In the genomic region with DNA sequence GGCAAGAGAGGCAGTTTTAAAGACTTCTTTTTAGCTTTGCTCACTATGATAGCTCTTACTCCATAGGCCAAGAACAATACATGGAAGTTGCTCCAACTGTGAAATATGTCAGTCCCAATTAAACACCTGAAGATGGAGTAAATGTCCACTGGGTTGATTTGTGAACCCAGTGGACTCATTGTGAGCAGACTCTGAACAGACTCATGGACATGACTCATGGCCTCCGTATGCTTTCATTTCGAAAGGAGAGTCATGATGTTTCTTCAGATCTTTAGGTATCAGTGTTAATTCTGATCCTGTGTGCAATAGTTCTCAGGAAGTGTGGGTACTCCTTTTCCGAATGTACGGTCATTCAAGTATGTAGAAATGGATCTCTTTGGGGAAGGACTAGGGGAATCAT, we compare ENCODE assay signal across 15 cellular contexts. TPM values are rescaled to one million over a fixed set of nuclear protein-coding genes. Genes with fewer than 3 reads are reported as not detected.
A peak's percentile ranks its signal among the peaks of the same experiment; 100 is the strongest.
DNase-seq lines count a peak whose midpoint lies in the region; ATAC-seq and TF ChIP-seq lines count a peak whose summit lies in the region.
"Had no signal": no experiment of that assay in that cellular context is flagged by ENCODE, and none has a peak within 500 bp of the region (broad histone marks: within the 10 kb centered on the region; RNA-seq: fewer than 3 reads in every experiment).

No MANE protein-coding gene starts in this region.

- no peaks in the 10 kb centered on the region for H3K9me3 Mint-ChIP-seq in type B pancreatic cell
- H3K9me3 Mint-ChIP-seq: nephron had no signal

- no peak overlapping the region for H3K27ac Mint-ChIP-seq in type B pancreatic cell
- H3K27ac Mint-ChIP-seq: nephron had no signal

- H3K27me3 Mint-ChIP-seq in type B pancreatic cell = peaks cover 7% of the 10 kb centered on the region

- no peaks in the 10 kb centered on the region for H3K4me1 Mint-ChIP-seq in type B pancreatic cell (ENCODE audit: unreplicated experiment)

- TF ChIP-seq CTCF in astrocyte of the spinal cord (IDR thresholded peaks at IDR 0.05; ENCODE audit: low read depth, low read length) (no peak), type B pancreatic cell (conservative IDR thresholded peaks at IDR 0.05) (no peak)

- no peak overlapping the region for H3K4me3 ChIP-seq in astrocyte of the spinal cord (ENCODE audit: low read depth, low read length)
- H3K4me3 ChIP-seq: heart left ventricle, left ventricle myocardium inferior, Peyer's patch, thoracic aorta had no signal

- DNase-seq in Daoy (ENCODE audit: low read depth) = peak; percentile 51
- DNase-seq in HS-27A (ENCODE audit: low read depth) = peak; percentile 24
- peak; percentile 70 for DNase-seq in astrocyte of the spinal cord (ENCODE audit: low read depth, low spot score)
- peak; percentile 94 for DNase-seq in iris pigment epithelial cell (ENCODE audit: low read depth)
- no peak for DNase-seq in type B pancreatic cell (ENCODE audit: extremely low spot score, unreplicated experiment)
- no peak for DNase-seq in inferior parietal cortex (ENCODE audit: extremely low spot score)
- no peak for DNase-seq in Ammon's horn (ENCODE audit: low spot score)
- DNase-seq: heart left ventricle, left ventricle myocardium inferior, NCI-H1048, Peyer's patch, T-helper 9 cell had no signal

- H3K36me3 Mint-ChIP-seq in type B pancreatic cell = no peaks in the 10 kb centered on the region

- no peak for ATAC-seq in HG02610 (IDR thresholded peaks at IDR 0.05; ENCODE audit: unreplicated experiment)
- ATAC-seq: heart left ventricle had no signal

- in situ Hi-C loops in astrocyte of the spinal cord (cut with HindIII; ENCODE audit: low sequenced_read_pairs) = no loop called here

- no peak overlapping the region for H3K4me3 Mint-ChIP-seq in type B pancreatic cell
- H3K4me3 Mint-ChIP-seq: nephron had no signal

RNA-seq across cellular contexts. Expression of gene CWC22, which starts 5.4 kb away (rescaled TPM):
- 15.3 and 18.8 TPM in 2 replicates for total RNA-seq in Daoy (2014; rRNA removed; shearing (Covaris generic))
- 18.7 and 21.8 TPM in 2 replicates for total RNA-seq in type B pancreatic cell (ENCODE audit: low replicate concordance)

Comparison
In these comparisons a context has a peak if more than half of its experiments do, and no peak if none do; other contexts are left out.
1. DNase-seq: peak in Daoy (single experiment), HS-27A (single experiment), astrocyte of the spinal cord (single experiment) and iris pigment epithelial cell (single experiment); none in type B pancreatic cell (single experiment), inferior parietal cortex (single experiment) and Ammon's horn (single experiment).